Comparison of ENCODE assay signal across 12 cellular contexts in genomic region chr9:124263800-124264426, GRCh38. TPM values are rescaled to one million over a fixed set of nuclear protein-coding genes. Genes with fewer than 3 reads are reported as not detected.
DNase-seq lines count a peak whose midpoint lies in the region; ATAC-seq, FAIRE-seq and TF ChIP-seq lines count a peak whose summit lies in the region.
"Had no signal": no experiment of that assay in that cellular context is flagged by ENCODE, and none has a peak within 500 bp of the region (broad histone marks: within the 10 kb centered on the region; RNA-seq: fewer than 3 reads in every experiment).

No MANE protein-coding gene starts in this region.

- no peak overlapping the region for H4K8ac ChIP-seq in mesendoderm (ENCODE audit: low read depth, low read length)

- peaks cover 9% of the 10 kb centered on the region for H3K36me3 ChIP-seq in astrocyte (ENCODE audit: insufficient read depth, low read length)
- no peaks in the 10 kb centered on the region for H3K36me3 ChIP-seq in mesendoderm (ENCODE audit: control insufficient read depth, insufficient read depth, low read length)
- H3K36me3 ChIP-seq in transverse colon = no peaks in the 10 kb centered on the region

- no peak overlapping the region for H4K5ac ChIP-seq in mesendoderm (ENCODE audit: low read length)

- no peaks in the 10 kb centered on the region for H3K27me3 Mint-ChIP-seq in astrocyte (ENCODE audit: low read depth, unreplicated experiment)

- peak overlapping the region; percentile 70 for H3K23ac ChIP-seq in mesendoderm (ENCODE audit: low read length)

- H3K27ac Mint-ChIP-seq in astrocyte (ENCODE audit: unreplicated experiment) = peak overlapping the region; percentile 26
- H3K27ac Mint-ChIP-seq: activated naive CD4-positive, alpha-beta T cell treated with anti-CD3 and anti-CD28 coated beads, Interleukin-2, amount 10 ng/mL, durations not matched to agents 7 days and 5 days had no signal

- H3K27ac ChIP-seq in astrocyte (ENCODE audit: low read depth, low read length) = peak overlapping the region; percentile 84
- H3K27ac ChIP-seq in mesendoderm (ENCODE audit: low read depth, low read length) = no peak overlapping the region
- peak overlapping the region; percentile 51 to 95 (median 84) for H3K27ac ChIP-seq in transverse colon

- no peak for FAIRE-seq in astrocyte (lab: Jason Lieb, UNC)
- FAIRE-seq: A204.1, keratinocyte had no signal

- no peak for ATAC-seq in GM21737 (IDR thresholded peaks at IDR 0.05; ENCODE audit: unreplicated experiment)
- ATAC-seq in HG02798 (IDR thresholded peaks at IDR 0.05; ENCODE audit: poor library complexity, unreplicated experiment) = no peak

- peak in 2 of 3 experiments; percentile 27 to 50 for DNase-seq in NCI-H1417 (lab: John Stamatoyannopoulos, UW)
- no peak for DNase-seq in NCI-H1417 treated with DMSO at 0.1 percent for 48 hours (lab: John Stamatoyannopoulos, UW)
- DNase-seq in astrocyte (ENCODE audit: low read depth) = no peak
- DNase-seq in mesendoderm = no peak
- DNase-seq in transverse colon = no peak
- DNase-seq in middle frontal gyrus (ENCODE audit: extremely low spot score, low spot score) = no peak
- DNase-seq: activated naive CD4-positive, alpha-beta T cell treated with anti-CD3 and anti-CD28 coated beads, Interleukin-2, amount 10 ng/mL, durations not matched to agents 7 days and 5 days; NCI-H2171 had no signal

- TF ChIP-seq POLR2A in transverse colon (IDR thresholded peaks at IDR 0.05) = no peak

- H3K9ac ChIP-seq in astrocyte (ENCODE audit: low read length) = peak overlapping the region; percentile 75
- no peak overlapping the region for H3K9ac ChIP-seq in mesendoderm (ENCODE audit: low read length)

- peaks cover 98% of the 10 kb centered on the region for H3K79me2 ChIP-seq in astrocyte (ENCODE audit: insufficient read depth, low read length)
- H3K79me2 ChIP-seq in mesendoderm (ENCODE audit: control insufficient read depth, insufficient read depth, low read length) = peaks cover 21% of the 10 kb centered on the region

- peaks cover 22% of the 10 kb centered on the region for H3K79me1 ChIP-seq in mesendoderm (ENCODE audit: low read length)

- no peak overlapping the region for H3K4me3 Mint-ChIP-seq in astrocyte (ENCODE audit: unreplicated experiment)
- H3K4me3 Mint-ChIP-seq: activated naive CD4-positive, alpha-beta T cell treated with anti-CD3 and anti-CD28 coated beads, Interleukin-2, amount 10 ng/mL, durations not matched to agents 7 days and 5 days had no signal

- H3K18ac ChIP-seq in mesendoderm (ENCODE audit: low read length) = no peak overlapping the region

- WGBS in mesendoderm (ENCODE audit: extremely low coverage, insufficient coverage, low lambda C conversion rate) = no CpG with 5 or more reads among the region's 22 CpGs
- WGBS in transverse colon (ENCODE audit: low coverage in 1 of 2), 2 donors = 50% methylated on average over 22 of the region's 22 CpGs; no CpG with 5 or more reads in 1 of the 2 donors

- no peak overlapping the region for H2AK5ac ChIP-seq in mesendoderm (ENCODE audit: low read length)

- H3K9me3 ChIP-seq in astrocyte (ENCODE audit: insufficient read depth, low read depth, low read length) = no peaks in the 10 kb centered on the region
- H3K9me3 ChIP-seq in transverse colon = no peaks in the 10 kb centered on the region

- H3K36me3 Mint-ChIP-seq in astrocyte (ENCODE audit: low read depth, unreplicated experiment) = peaks cover 13% of the 10 kb centered on the region
- H3K36me3 Mint-ChIP-seq: activated naive CD4-positive, alpha-beta T cell treated with anti-CD3 and anti-CD28 coated beads, Interleukin-2, amount 10 ng/mL, durations not matched to agents 7 days and 5 days had no signal

- peak overlapping the region; percentile 96 for H3K4me2 ChIP-seq in astrocyte (ENCODE audit: low read length)
- H3K4me2 ChIP-seq in mesendoderm (ENCODE audit: low read length) = no peak overlapping the region

- no peak for TF ChIP-seq EP300 in transverse colon (IDR thresholded peaks at IDR 0.05; ENCODE audit: low read depth)

- H2AFZ ChIP-seq in astrocyte (ENCODE audit: low read depth, low read length) = no peak overlapping the region

- H3K4me1 Mint-ChIP-seq in astrocyte (ENCODE audit: low read depth, unreplicated experiment) = peaks cover 68% of the 10 kb centered on the region

- no peaks in the 10 kb centered on the region for H3K9me3 Mint-ChIP-seq in astrocyte (ENCODE audit: unreplicated experiment)
- H3K9me3 Mint-ChIP-seq: activated naive CD4-positive, alpha-beta T cell treated with anti-CD3 and anti-CD28 coated beads, Interleukin-2, amount 10 ng/mL, durations not matched to agents 7 days and 5 days had no signal

- intact Hi-C loops in transverse colon (cut with DNase I; ENCODE audit: low total_unique reads) = no loop called here

- TF ChIP-seq CTCF in astrocyte (IDR thresholded peaks at IDR 0.05; ENCODE audit: insufficient read depth, low read depth, low read length) = no peak
- TF ChIP-seq CTCF in transverse colon (IDR thresholded peaks at IDR 0.05) = no peak

- no peak overlapping the region for H3K56ac ChIP-seq in mesendoderm (ENCODE audit: low read length)

- no peak overlapping the region for H2BK5ac ChIP-seq in mesendoderm (ENCODE audit: low read length)

- peaks cover 81% of the 10 kb centered on the region for H4K20me1 ChIP-seq in astrocyte (ENCODE audit: insufficient read depth, low read length)

- no peaks in the 10 kb centered on the region for H3K27me3 ChIP-seq in astrocyte (ENCODE audit: insufficient read depth, low read length)
- H3K27me3 ChIP-seq in mesendoderm (ENCODE audit: insufficient read depth, low read length, poor library complexity) = no peaks in the 10 kb centered on the region
- no peaks in the 10 kb centered on the region for H3K27me3 ChIP-seq in transverse colon

- H3K4ac ChIP-seq in mesendoderm (ENCODE audit: low read depth, low read length) = no peak overlapping the region

- no peak overlapping the region for H2BK120ac ChIP-seq in mesendoderm (ENCODE audit: low read depth, low read length)

- H3K4me3 ChIP-seq in astrocyte (ENCODE audit: insufficient read depth, low read depth, low read length) (no peak overlapping the region), mesendoderm (ENCODE audit: low read length) (no peak overlapping the region), transverse colon (peak overlapping the region in 1 of 4 donors; percentile 3)

- H2BK15ac ChIP-seq in mesendoderm (replicated peaks; ENCODE audit: low read depth) = no peak overlapping the region

- H3K4me1 ChIP-seq in astrocyte (ENCODE audit: insufficient read depth, low read length) = peaks cover 86% of the 10 kb centered on the region
- peaks cover 9% of the 10 kb centered on the region for H3K4me1 ChIP-seq in mesendoderm (ENCODE audit: control insufficient read depth, low read depth, low read length)
- peaks cover 38 to 88% (median 66%) of the 10 kb centered on the region in 4 donors for H3K4me1 ChIP-seq in transverse colon

- in situ Hi-C loops in transverse colon (cut with MboI; ENCODE audit: low pct_ligation_motif_present in 1 of 4, low pct_unique_long_range_greater_than_20kb in 1 of 4, low sequenced_read_pairs in 3 of 4) = no loop called here

RNA-seq across cellular contexts. Expression of gene NEK6, which starts 6.2 kb away (rescaled TPM):
- total RNA-seq in astrocyte = 55.7 and 76.8 TPM in 2 replicates
- 12.8 TPM for polyA plus RNA-seq in mesendoderm (2013, experiment 1 of 2)
- 13.7 TPM for polyA plus RNA-seq in mesendoderm (2013, experiment 2 of 2)
- 10 to 100 TPM; 12.3 to 31.1 (median 21.6) TPM for total RNA-seq in transverse colon

Comparison
In these comparisons a context has a peak if more than half of its experiments do, and no peak if none do; other contexts are left out.
1. DNase-seq: peak in NCI-H1417 (2 of 3); none in NCI-H1417 treated with DMSO at 0.1 percent for 48 hours (single experiment), astrocyte (single experiment), mesendoderm (single experiment), transverse colon (single experiment) and middle frontal gyrus (single experiment).